Comparison of ENCODE assay signal across 9 cellular contexts in genomic region chr2:225400060-225400511, GRCh38. TPM values are rescaled to one million over a fixed set of nuclear protein-coding genes. Genes with fewer than 3 reads are reported as not detected.
DNase-seq lines count a peak whose midpoint lies in the region; ATAC-seq, FAIRE-seq and TF ChIP-seq lines count a peak whose summit lies in the region.
"Had no signal": no experiment of that assay in that cellular context is flagged by ENCODE, and none has a peak within 500 bp of the region (broad histone marks: within the 10 kb centered on the region; RNA-seq: fewer than 3 reads in every experiment).

No MANE protein-coding gene starts in this region.

- peaks cover 57% of the 10 kb centered on the region for H3K27me3 Mint-ChIP-seq in MCF 10A (ENCODE audit: insufficient read depth, unreplicated experiment)

- DNase-seq in MCF 10A (ENCODE audit: unreplicated experiment), result peak; percentile 56
- DNase-seq in breast epithelium (ENCODE audit: low spot score in 2 of 2), result no peak
- DNase-seq in NCI-H524 treated with DMSO at 0.1 percent for 48 hours (lab: John Stamatoyannopoulos, UW), result peak; percentile 44
- peak; percentile 83 for DNase-seq in choroid plexus epithelial cell (ENCODE audit: low read depth)
- peak; percentile 74 for DNase-seq in neuronal stem cell (ENCODE audit: low spot score)
- no peak for DNase-seq in H54 (ENCODE audit: insufficient read length, low spot score)

- H3K27ac ChIP-seq in breast epithelium (no peak overlapping the region), neuronal stem cell (replicated peaks; ENCODE audit: low read length) (no peak overlapping the region)
- H3K27ac ChIP-seq: skin epidermis had no signal

- H3K4me3 ChIP-seq in breast epithelium, result no peak overlapping the region
- H3K4me3 ChIP-seq in choroid plexus epithelial cell (ENCODE audit: low read depth, low read length), result no peak overlapping the region
- H3K4me3 ChIP-seq in neuronal stem cell (ENCODE audit: low read length in 2 of 2), result no peak overlapping the region
- H3K4me3 ChIP-seq: skin epidermis had no signal

- H3K4ac ChIP-seq in neuronal stem cell (ENCODE audit: low read length), result no peak overlapping the region

- H3K27me3 ChIP-seq in breast epithelium, result no peaks in the 10 kb centered on the region
- no peaks in the 10 kb centered on the region for H3K27me3 ChIP-seq in neuronal stem cell (ENCODE audit: control insufficient read depth in 3 of 3, insufficient read depth in 3 of 3, low read depth in 1 of 3, low read length in 3 of 3)

- CTCF ChIA-PET in MCF 10A (lab: Yijun Ruan, JAX), result interaction anchor here (1.0 kb wide), 1 partner anchor 10 kb away, joined by 3 read pairs; no protein-coding TSS in a partner anchor

- intact Hi-C loops in MCF 10A (cut with micrococcal nuclease), result no loop called here
- intact Hi-C loops in breast epithelium (cut with DNase I; ENCODE audit: low total_unique reads), result no loop called here

- H3K9me3 ChIP-seq in breast epithelium, result no peaks in the 10 kb centered on the region
- H3K9me3 ChIP-seq in neuronal stem cell (replicated peaks in 1 of 2; ENCODE audit: control insufficient read depth in 2 of 2, insufficient read depth in 1 of 2, low read depth in 1 of 2, low read length in 2 of 2), result no peaks in the 10 kb centered on the region

- BruUV-seq in MCF 10A (replicated peaks; lab: Mats Ljungman, UMichigan), result no TSS peak

- no peaks in the 10 kb centered on the region for H3K9me3 Mint-ChIP-seq in MCF 10A (ENCODE audit: unreplicated experiment)

- no peak overlapping the region for H2BK120ac ChIP-seq in neuronal stem cell (ENCODE audit: low read depth, low read length)

- H3K36me3 ChIP-seq in breast epithelium, result no peaks in the 10 kb centered on the region
- no peaks in the 10 kb centered on the region for H3K36me3 ChIP-seq in neuronal stem cell (replicated peaks in 1 of 2; ENCODE audit: control insufficient read depth in 2 of 2, insufficient read depth in 2 of 2, low read length in 2 of 2)

- no peak overlapping the region for H2AK5ac ChIP-seq in neuronal stem cell (ENCODE audit: low read depth, low read length)

- H2BK5ac ChIP-seq in neuronal stem cell (ENCODE audit: low read length), result no peak overlapping the region

- no peaks in the 10 kb centered on the region for H3K4me1 ChIP-seq in breast epithelium
- H3K4me1 ChIP-seq in neuronal stem cell (ENCODE audit: control insufficient read depth in 2 of 2, insufficient read depth in 1 of 2, low read depth in 1 of 2, low read length in 2 of 2), result peaks cover 0 to 2% of the 10 kb centered on the region in 2 donors

- no peak overlapping the region for H4K91ac ChIP-seq in neuronal stem cell (ENCODE audit: low read depth, low read length, poor library complexity)

- no peak overlapping the region for H2BK12ac ChIP-seq in neuronal stem cell (ENCODE audit: low read length)

- no peak overlapping the region for H2BK15ac ChIP-seq in neuronal stem cell (ENCODE audit: low read length)

- H3K4me3 Mint-ChIP-seq in MCF 10A (ENCODE audit: unreplicated experiment), result no peak overlapping the region

- H3K9ac ChIP-seq in neuronal stem cell (ENCODE audit: low read depth, low read length, poor library complexity), result no peak overlapping the region

- POLR2A ChIA-PET in MCF 10A (lab: Yijun Ruan, JAX), result no interaction called here

- no peaks in the 10 kb centered on the region for H3K4me1 Mint-ChIP-seq in MCF 10A (ENCODE audit: insufficient read depth, unreplicated experiment)

- no peak for ATAC-seq in GM18907 (IDR thresholded peaks at IDR 0.05; ENCODE audit: unreplicated experiment)
- no peak for ATAC-seq in HG02678 (IDR thresholded peaks at IDR 0.05; ENCODE audit: unreplicated experiment)

- H3K27ac Mint-ChIP-seq in MCF 10A (ENCODE audit: low read depth, unreplicated experiment), result no peak overlapping the region

- no peak for TF ChIP-seq POLR2A in breast epithelium (IDR thresholded peaks at IDR 0.05)
- TF ChIP-seq POLR2A in H54 (IDR thresholded peaks at IDR 0.05; ENCODE audit: low read depth, low read length), result no peak

- no peak overlapping the region for H3K4me2 ChIP-seq in neuronal stem cell (ENCODE audit: insufficient read depth, low read length, poor library complexity, severe bottlenecking)

- H3K23ac ChIP-seq in neuronal stem cell (ENCODE audit: low read depth, low read length, poor library complexity), result no peak overlapping the region

- H4K8ac ChIP-seq in neuronal stem cell (ENCODE audit: low read depth, low read length), result no peak overlapping the region

- H2AFZ ChIP-seq in neuronal stem cell (ENCODE audit: low read length), result no peak overlapping the region

- no peaks in the 10 kb centered on the region for H3K79me1 ChIP-seq in neuronal stem cell (ENCODE audit: low read depth, low read length)

- FAIRE-seq in H54 (lab: Jason Lieb, UNC), result no peak

- no peaks in the 10 kb centered on the region for H3K36me3 Mint-ChIP-seq in MCF 10A (ENCODE audit: insufficient read depth, unreplicated experiment)

- no peak overlapping the region for H3K14ac ChIP-seq in neuronal stem cell (ENCODE audit: low read length)

- WGBS in neuronal stem cell (ENCODE audit: extremely low coverage in 2 of 2, insufficient read length in 2 of 2, insufficient replicate concordance in 1 of 2), 2 donors, result no CpG with 5 or more reads among the region's 8 CpGs

- TF ChIP-seq CTCF in MCF 10A (IDR thresholded peaks at IDR 0.05; ENCODE audit: unreplicated experiment) (no peak), breast epithelium (IDR thresholded peaks at IDR 0.05) (no peak), choroid plexus epithelial cell (conservative IDR thresholded peaks at IDR 0.05; ENCODE audit: low read depth, low read length) (no peak)

- H3K18ac ChIP-seq in neuronal stem cell (ENCODE audit: low read length), result no peak overlapping the region

RNA-seq across cellular contexts. Expression of gene NYAP2, which starts 0.6 kb away (rescaled TPM):
- total RNA-seq in MCF 10A (2022) (not detected in 2 replicates), breast epithelium (under 1 TPM in 1 of 3 donors, not detected in 2; 0.15 TPM)
- polyA plus RNA-seq in neuronal stem cell (2013, experiment 1 of 2), result not detected
- not detected for polyA plus RNA-seq in neuronal stem cell (2013, experiment 2 of 2)

Comparison
In these comparisons a context has a peak if more than half of its experiments do, and no peak if none do; other contexts are left out.
1. DNase-seq: peak in MCF 10A (single experiment), NCI-H524 treated with DMSO at 0.1 percent for 48 hours (single experiment), choroid plexus epithelial cell (single experiment) and neuronal stem cell (single experiment); none in breast epithelium (0 of 2) and H54 (single experiment).